ENCODE assay signal across 26 cellular contexts in genomic region chr9:120659617-120660169, GRCh38.
"Had no signal": no experiment of that assay in that cellular context is flagged by ENCODE, and none has a peak within 500 bp of the region (broad histone marks: within the 10 kb centered on the region; RNA-seq: fewer than 3 reads in every experiment).

No MANE protein-coding gene starts in this region.

- H3K36me3 Mint-ChIP-seq: activated CD4-positive, alpha-beta memory T cell treated with anti-CD3 and anti-CD28 coated beads for 36 hours had no signal

- H3K27me3 Mint-ChIP-seq: activated B cell treated with CpG ODN at 0.5 μM for 24 hours; activated CD4-positive, alpha-beta memory T cell treated with anti-CD3 and anti-CD28 coated beads for 36 hours; activated CD4-positive, alpha-beta T cell treated with anti-CD3 and anti-CD28 coated beads, Interleukin-2, amount 10 ng/mL, durations not matched to agents 7 days and 5 days; activated naive CD8-positive, alpha-beta T cell treated with anti-CD3 and anti-CD28 coated beads, Interleukin-2, amount 50 U/mL, for 24 hours; brain; central memory CD8-positive, alpha-beta T cell had no signal

- DNase-seq: activated B cell treated with CpG ODN at 0.5 μM for 24 hours; activated CD4-positive, alpha-beta memory T cell treated with anti-CD3 and anti-CD28 coated beads for 36 hours; activated CD4-positive, alpha-beta T cell treated with anti-CD3 and anti-CD28 coated beads for 1 hour; activated CD4-positive, alpha-beta T cell treated with anti-CD3 and anti-CD28 coated beads, Interleukin-2, amount 10 ng/mL, durations not matched to agents 7 days and 5 days; activated CD8-positive, alpha-beta memory T cell treated with anti-CD3 and anti-CD28 coated beads for 24 hours; activated naive CD4-positive, alpha-beta T cell treated with anti-CD3 and anti-CD28 coated beads, Interleukin-2, amount 50 U/mL, for 16 hours; activated naive CD8-positive, alpha-beta T cell treated with anti-CD3 and anti-CD28 coated beads, Interleukin-2, amount 50 U/mL, for 24 hours; activated T-cell treated with anti-CD3 and anti-CD28 coated beads, Interleukin-2, amount 50 U/mL, for 48 hours; amygdala; KG1; NCI-H1048; NCI-H146; NCI-H187 treated with DMSO at 0.1 percent for 48 hours; NCI-H2171; NCI-H2227 treated with DMSO at 0.1 percent for 48 hours; NCI-H446 treated with DMSO at 0.1 percent for 48 hours; NCI-H524 treated with DMSO at 0.1 percent for 48 hours; NCI-H748 treated with DMSO at 0.1 percent for 48 hours; OCI-M1; RPMI8226; T-helper 9 cell had no signal

- H3K27ac Mint-ChIP-seq: activated B cell treated with CpG ODN at 0.5 μM for 24 hours; activated CD4-positive, alpha-beta memory T cell treated with anti-CD3 and anti-CD28 coated beads for 36 hours; activated CD4-positive, alpha-beta T cell treated with anti-CD3 and anti-CD28 coated beads, Interleukin-2, amount 10 ng/mL, durations not matched to agents 7 days and 5 days; activated naive CD8-positive, alpha-beta T cell treated with anti-CD3 and anti-CD28 coated beads, Interleukin-2, amount 50 U/mL, for 24 hours; T-helper 1 cell treated with Interleukin-12 subunit alpha and Interleukin-12 subunit beta and Interleukin-4 antibody, amounts not matched to agents 30 μg/mL and 1 μg/mL, for 36 hours had no signal

- H3K4me3 Mint-ChIP-seq: activated B cell treated with CpG ODN at 0.5 μM for 24 hours; activated CD4-positive, alpha-beta memory T cell treated with anti-CD3 and anti-CD28 coated beads for 36 hours; activated CD4-positive, alpha-beta T cell treated with anti-CD3 and anti-CD28 coated beads, Interleukin-2, amount 10 ng/mL, durations not matched to agents 7 days and 5 days; activated naive CD8-positive, alpha-beta T cell treated with anti-CD3 and anti-CD28 coated beads, Interleukin-2, amount 50 U/mL, for 24 hours; brain; central memory CD8-positive, alpha-beta T cell; T-helper 1 cell treated with Interleukin-12 subunit alpha and Interleukin-12 subunit beta and Interleukin-4 antibody, amounts not matched to agents 30 μg/mL and 1 μg/mL, for 36 hours had no signal

- ATAC-seq: activated naive CD8-positive, alpha-beta T cell treated with anti-CD3 and anti-CD28 coated beads, Interleukin-2, amount 50 U/mL, for 24 hours; Panc1; Right ventricle myocardium inferior had no signal
